ENCODE assay signal across 8 cellular contexts in genomic region chr1:223832637-223832943, GRCh38. TPM values are rescaled to one million over a fixed set of nuclear protein-coding genes. Genes with fewer than 3 reads are reported as not detected.
A peak's percentile ranks its signal among the peaks of the same experiment; 100 is the strongest.
DNase-seq lines count a peak whose midpoint lies in the region; ATAC-seq and TF ChIP-seq lines count a peak whose summit lies in the region.

No MANE protein-coding gene starts in this region.

- H3K27ac Mint-ChIP-seq in T-helper 2 cell treated with Interferon-gamma antibody and Interleukin-4, amounts not matched to agents 5 μg/mL and 100 μg/mL, for 36 hours = peak overlapping the region; percentile 80

- no peaks in the 10 kb centered on the region for H3K27me3 ChIP-seq in tibial artery
- no peaks in the 10 kb centered on the region for H3K27me3 ChIP-seq in H7 (ENCODE audit: control insufficient read depth, insufficient read depth, low read length)

- H3K4me3 ChIP-seq in tibial artery (no peak overlapping the region), H7 (ENCODE audit: insufficient read depth, low read depth, low read length) (no peak overlapping the region)

- H3K9me3 Mint-ChIP-seq in T-helper 2 cell treated with Interferon-gamma antibody and Interleukin-4, amounts not matched to agents 5 μg/mL and 100 μg/mL, for 36 hours = no peaks in the 10 kb centered on the region

- H3K27ac ChIP-seq in tibial artery = peak overlapping the region; percentile 57 to 58

- peaks cover 7% of the 10 kb centered on the region for H3K36me3 Mint-ChIP-seq in T-helper 2 cell treated with Interferon-gamma antibody and Interleukin-4, amounts not matched to agents 5 μg/mL and 100 μg/mL, for 36 hours (ENCODE audit: low read depth)

- TF ChIP-seq CTCF in tibial artery (IDR thresholded peaks at IDR 0.05) = no peak

- ATAC-seq in left cardiac atrium = peak; percentile 60 to 70

- peaks cover 0 to 93% (median 39%) of the 10 kb centered on the region in 4 donors for H3K4me1 ChIP-seq in tibial artery

- no peaks in the 10 kb centered on the region for H3K9me3 ChIP-seq in tibial artery

- peak; percentile 33 for DNase-seq in activated naive CD4-positive, alpha-beta T cell treated with Interleukin-2 at 50 U/mL for 16 hours
- DNase-seq in activated naive CD4-positive, alpha-beta T cell (lab: John Stamatoyannopoulos, UW) = no peak
- DNase-seq in T-helper 2 cell treated with Interferon-gamma antibody and Interleukin-4, amounts not matched to agents 5 μg/mL and 100 μg/mL, for 36 hours (ENCODE audit: low spot score) = no peak
- no peak for DNase-seq in left cardiac atrium
- DNase-seq in tibial artery = no peak
- no peak for DNase-seq in H7
- no peak for DNase-seq in NCI-H1092 treated with DMSO at 0.1 percent for 48 hours (lab: John Stamatoyannopoulos, UW)
- no peak for DNase-seq in HCEC 1CT

- H3K27me3 Mint-ChIP-seq in T-helper 2 cell treated with Interferon-gamma antibody and Interleukin-4, amounts not matched to agents 5 μg/mL and 100 μg/mL, for 36 hours (ENCODE audit: low read depth) = no peaks in the 10 kb centered on the region

- peaks cover 21% of the 10 kb centered on the region for H3K4me1 Mint-ChIP-seq in T-helper 2 cell treated with Interferon-gamma antibody and Interleukin-4, amounts not matched to agents 5 μg/mL and 100 μg/mL, for 36 hours (ENCODE audit: low read depth)

- no peaks in the 10 kb centered on the region for H3K36me3 ChIP-seq in tibial artery
- H3K36me3 ChIP-seq in H7 (replicated peaks; ENCODE audit: control insufficient read depth, insufficient read depth, low read length) = no peaks in the 10 kb centered on the region

- peak overlapping the region; percentile 65 for H3K4me3 Mint-ChIP-seq in T-helper 2 cell treated with Interferon-gamma antibody and Interleukin-4, amounts not matched to agents 5 μg/mL and 100 μg/mL, for 36 hours

- intact Hi-C loops in left cardiac atrium (cut with DNase I) (no loop called here), tibial artery (cut with DNase I; ENCODE audit: low total_unique reads) (no loop called here)

RNA-seq across cellular contexts. Expression of gene TP53BP2, which starts 13.2 kb away (rescaled TPM):
- 10 to 100 TPM; 24.0 to 26.9 TPM for total RNA-seq in left cardiac atrium
- 42.7 and 48.5 TPM in 2 replicates for total RNA-seq in H7 (2014; rRNA removed; shearing (Covaris generic))
